In the genomic region with DNA sequence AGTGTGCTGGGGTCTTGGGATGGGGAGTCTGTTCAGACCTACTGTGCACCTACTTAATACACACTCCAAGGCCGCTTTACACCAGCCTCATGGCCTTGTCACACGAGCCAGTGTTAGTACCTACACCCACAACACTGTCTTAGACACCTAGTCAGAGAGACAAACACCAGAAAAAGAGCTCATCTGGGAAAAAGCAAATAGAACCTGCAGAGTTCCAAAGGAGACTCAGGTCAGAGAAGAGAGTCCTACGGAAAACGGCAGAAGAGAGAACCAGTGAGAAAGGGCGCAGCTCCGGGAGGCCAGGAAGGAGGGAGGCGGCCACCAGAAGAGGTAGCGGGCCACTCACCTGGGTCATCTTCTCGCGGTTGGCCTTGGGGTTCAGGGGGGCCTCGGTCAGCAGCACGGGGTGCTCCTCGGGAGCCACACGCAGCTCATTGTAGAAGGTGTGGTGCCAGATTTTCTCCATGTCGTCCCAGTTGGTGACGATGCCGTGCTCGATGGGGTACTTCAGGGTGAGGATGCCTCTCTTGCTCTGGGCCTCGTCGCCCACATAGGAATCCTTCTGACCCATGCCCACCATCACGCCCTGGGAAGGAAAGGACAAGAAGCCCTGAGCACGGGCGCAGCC, we compare ENCODE assay signal across 8 cellular contexts. TPM values are rescaled to one million over a fixed set of nuclear protein-coding genes. Genes with fewer than 3 reads are reported as not detected.
A peak's percentile ranks its signal among the peaks of the same experiment; 100 is the strongest.
DNase-seq lines count a peak whose midpoint lies in the region; ATAC-seq and TF ChIP-seq lines count a peak whose summit lies in the region.

No MANE protein-coding gene starts in this region.

- peaks cover 11% of the 10 kb centered on the region for H3K79me2 ChIP-seq in Karpas-422 (ENCODE audit: low read length)

- H3K27me3 ChIP-seq in A673 (replicated peaks; ENCODE audit: insufficient read depth, low read depth, low read length, poor library complexity) (no peaks in the 10 kb centered on the region), Karpas-422 (ENCODE audit: low read length) (no peaks in the 10 kb centered on the region), mucosa of stomach (ENCODE audit: control insufficient read depth, insufficient read depth, low read length) (no peaks in the 10 kb centered on the region)

- H3K4me2 ChIP-seq in Karpas-422 (ENCODE audit: low read depth, low read length, poor library complexity, severe bottlenecking), result peak overlapping the region; percentile 67

- peaks cover 21% of the 10 kb centered on the region for H4K20me1 ChIP-seq in Karpas-422 (ENCODE audit: insufficient read depth, low read depth, low read length)

- H3K9me3 ChIP-seq in A673 (ENCODE audit: low read depth, low read length, poor library complexity, severe bottlenecking) (no peaks in the 10 kb centered on the region), Karpas-422 (ENCODE audit: low read length) (no peaks in the 10 kb centered on the region), mucosa of stomach (ENCODE audit: control insufficient read depth, low read length) (no peaks in the 10 kb centered on the region)

- H3K4me3 Mint-ChIP-seq in central memory CD8-positive, alpha-beta T cell, result peak overlapping the region; percentile 99

- H3K4me1 Mint-ChIP-seq in central memory CD8-positive, alpha-beta T cell, result peaks cover 58% of the 10 kb centered on the region

- H3K36me3 Mint-ChIP-seq in central memory CD8-positive, alpha-beta T cell (ENCODE audit: insufficient read depth), result peaks cover 69% of the 10 kb centered on the region

- POLR2A ChIA-PET in A673 (lab: Charles Lee; ENCODE audit: low non-redundant PET), result interaction anchor here (1.1 kb wide), 1 partner anchor 9 kb away, joined by 3 read pairs; no protein-coding TSS in a partner anchor

- H3K4me1 ChIP-seq in A673 (ENCODE audit: insufficient read depth, low read length, poor library complexity, severe bottlenecking) (peaks cover 33% of the 10 kb centered on the region), Karpas-422 (ENCODE audit: low read length) (peaks cover 44% of the 10 kb centered on the region), mucosa of stomach (ENCODE audit: control insufficient read depth, insufficient read depth, low read length) (peaks cover 46% of the 10 kb centered on the region)

- H3K9ac ChIP-seq in Karpas-422 (ENCODE audit: low read length) (peak overlapping the region; percentile 100), mucosa of stomach (ENCODE audit: low read length) (peak overlapping the region; percentile 98)

- ATAC-seq in central memory CD8-positive, alpha-beta T cell (replicated peaks; ENCODE audit: extremely low read depth, poor library complexity, severe bottlenecking), result no peak
- no peak for ATAC-seq in GM21526 (IDR thresholded peaks at IDR 0.05; ENCODE audit: low FRiP score, unreplicated experiment)

- H3K36me3 ChIP-seq in A673 (ENCODE audit: insufficient read depth, low read length, poor library complexity, severe bottlenecking) (peaks cover 57% of the 10 kb centered on the region), Karpas-422 (ENCODE audit: insufficient read depth, low read length) (peaks cover 51% of the 10 kb centered on the region), mucosa of stomach (ENCODE audit: control insufficient read depth, insufficient read depth, low read length) (peaks cover 36% of the 10 kb centered on the region)

- DNase-seq in A673 (ENCODE audit: low spot score) (no peak), Karpas-422 (peak; percentile 57), 8988T (no peak), NCI-H524 (lab: John Stamatoyannopoulos, UW) (no peak), ACHN (no peak)
- DNase-seq in central memory CD8-positive, alpha-beta T cell (ENCODE audit: low spot score in 2 of 2), result no peak

- H3K27ac Mint-ChIP-seq in central memory CD8-positive, alpha-beta T cell (ENCODE audit: low read depth), result peak overlapping the region; percentile 96

- in situ Hi-C loops in ACHN (cut with HindIII; ENCODE audit: low pct_ligation_motif_present, low pct_unique_long_range_greater_than_20kb, low sequenced_read_pairs), result no loop called here

- BruUV-seq in A673 (replicated peaks; lab: Mats Ljungman, UMichigan), result no TSS peak

- H3K27ac ChIP-seq in A673 (ENCODE audit: low read depth, low read length, poor library complexity, severe bottlenecking) (peak overlapping the region; percentile 100), Karpas-422 (ENCODE audit: low read length) (peak overlapping the region; percentile 99)

- CTCF ChIA-PET in A673 (lab: Charles Lee), result no interaction called here

- intact Hi-C loops in A673 (cut with micrococcal nuclease; ENCODE audit: unreplicated experiment), result no loop called here

- TF ChIP-seq CTCF in A673 (conservative IDR thresholded peaks at IDR 0.05; ENCODE audit: low read depth, low read length), result no peak

- H3K9me3 Mint-ChIP-seq in central memory CD8-positive, alpha-beta T cell, result no peaks in the 10 kb centered on the region

- H3K9me2 ChIP-seq in Karpas-422 (replicated peaks; ENCODE audit: insufficient read depth, low read length), result no peaks in the 10 kb centered on the region

- H3K4me3 ChIP-seq in A673 (ENCODE audit: low read depth, low read length, poor library complexity, severe bottlenecking), result peak overlapping the region; percentile 98
- H3K4me3 ChIP-seq in Karpas-422 (ENCODE audit: low read length), result peak overlapping the region; percentile 99
- H3K4me3 ChIP-seq in mucosa of stomach (ENCODE audit: low read length), result peak overlapping the region; percentile 34

- H2AFZ ChIP-seq in Karpas-422 (ENCODE audit: low read length), result no peak overlapping the region

- no peaks in the 10 kb centered on the region for H3K27me3 Mint-ChIP-seq in central memory CD8-positive, alpha-beta T cell

RNA-seq across cellular contexts. Expression of gene ACTB, which starts 1.5 kb away (rescaled TPM):
- total RNA-seq in A673 (2021), result 3,928 and 4,273 TPM in 2 replicates
- 1,989 and 2,237 TPM in 2 replicates for total RNA-seq in Karpas-422 (2014; rRNA removed; shearing (Covaris generic); ENCODE audit: low replicate concordance)

RNA-seq across cellular contexts. Expression of gene FBXL18, which starts 15.3 kb away (rescaled TPM):
- total RNA-seq in A673 (2021), result 18.4 and 18.9 TPM in 2 replicates
- 3.9 and 8.6 TPM in 2 replicates for total RNA-seq in Karpas-422 (2014; rRNA removed; shearing (Covaris generic); ENCODE audit: low replicate concordance)

Comparison
In these comparisons a context has a peak if more than half of its experiments do, and no peak if none do; other contexts are left out.
1. H3K4me3 ChIP-seq: peak in every context shown above with its lines; median percentile 99 in Karpas-422; 98 in A673; 34 in mucosa of stomach.